In genomic region chrX:144738246-144738645, GRCh38 we compare ENCODE assay signal across 4 cellular contexts.
TF ChIP-seq lines count a peak whose summit lies in the region.

No MANE protein-coding gene starts in this region.

TF ChIP-seq in HepG2, 621 proteins besides CTCF, POLR2A, EP300 and RAD21:
- no peak for TF ChIP-seq ZNF121 (CRISPR knock-in tag; IDR thresholded peaks at IDR 0.05)
- 0 out of 2 replicates have a peak, but pooled peaks have one; percentile 5 for TF ChIP-seq CEBPB (IDR thresholded peaks at IDR 0.05; ENCODE audit: borderline replicate concordance, low read depth, low read length)
- peak; percentile 24; the same call in 1 of the 2 replicates for TF ChIP-seq ATF7 (IDR thresholded peaks at IDR 0.05)
- TF ChIP-seq ATF7 (CRISPR knock-in tag; IDR thresholded peaks at IDR 0.05) = no peak

TF ChIP-seq in IMR-90, 13 proteins besides CTCF, POLR2A, EP300 and RAD21:
- TF ChIP-seq CEBPB (IDR thresholded peaks at IDR 0.05; ENCODE audit: low read depth, low read length) = peak; percentile 70
- TF ChIP-seq USF2 (IDR thresholded peaks at IDR 0.05; ENCODE audit: low read depth, low read length) = no peak
TF ChIP-seq in IMR-90: peak in this region for 1.

TF ChIP-seq in K562, 482 proteins besides CTCF, POLR2A, EP300 and RAD21:
- TF ChIP-seq ATF3 (IDR thresholded peaks at IDR 0.05) (peak; percentile 19; the same call in 1 of the 2 replicates), ATF3 (CRISPR knock-in tag; conservative IDR thresholded peaks at IDR 0.05) (no peak), GTF2B (IDR thresholded peaks at IDR 0.05; ENCODE audit: extremely low read depth, insufficient read length) (no peak), CEBPG (CRISPR knock-in tag; IDR thresholded peaks at IDR 0.05) (no peak), CEBPG (tag; conservative IDR thresholded peaks at IDR 0.05 in 1 of 2, IDR thresholded peaks at IDR 0.05 in 1 of 2) (peak in 1 of 2 experiments; percentile 81; a peak in 2 of 4 replicates)

TF ChIP-seq in H1, 55 proteins besides CTCF, POLR2A, EP300 and RAD21:
- TF ChIP-seq SAP30 (IDR thresholded peaks at IDR 0.05; ENCODE audit: insufficient read depth, insufficient replicate concordance, low read length) (no peak), CEBPB (IDR thresholded peaks at IDR 0.05; ENCODE audit: low read depth, low read length) (peak; percentile 51; the same call in 1 of the 2 replicates)
TF ChIP-seq in H1: peak in this region for 1.
